8 cellular contexts compared by ENCODE assay signal in the genomic region with DNA sequence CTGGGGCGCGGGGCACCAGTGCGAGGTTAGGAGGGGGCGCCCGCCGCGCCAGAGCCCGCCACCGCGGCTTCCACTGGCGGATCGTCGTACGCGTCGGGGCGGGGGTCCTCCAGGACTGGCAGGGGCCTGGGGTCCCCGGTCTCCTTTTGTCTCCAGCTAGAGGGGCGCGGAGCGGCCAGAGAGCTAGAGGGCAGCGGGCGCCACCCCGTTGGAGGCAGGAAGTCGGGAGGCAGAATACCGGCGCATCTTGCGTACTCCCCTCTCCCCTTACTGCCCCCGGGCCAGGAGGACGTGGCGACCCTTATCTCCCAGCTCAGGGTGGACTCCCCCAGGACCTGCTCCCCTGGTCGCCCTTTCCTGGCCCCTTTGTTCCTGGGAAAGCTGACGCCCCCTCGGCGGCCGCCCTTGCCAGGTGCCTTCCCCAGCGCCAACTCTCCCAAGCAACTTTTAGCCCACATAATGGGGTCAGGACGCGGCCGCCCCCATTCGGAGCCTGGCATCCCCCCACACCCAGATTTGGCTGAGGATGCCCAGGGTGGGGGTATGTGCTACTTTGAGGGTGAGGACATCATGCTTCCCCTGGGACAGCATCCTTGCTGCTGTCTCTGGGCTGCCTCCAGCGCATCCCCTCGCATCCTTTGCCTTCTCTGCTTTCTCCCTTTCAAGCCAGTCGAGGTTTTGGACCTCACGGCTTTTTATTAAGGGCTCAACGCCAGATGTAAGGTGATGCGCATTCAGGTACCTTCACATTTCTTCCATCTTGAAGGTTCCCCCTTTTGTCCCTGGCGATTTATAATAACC. TPM values are rescaled to one million over a fixed set of nuclear protein-coding genes. Genes with fewer than 3 reads are reported as not detected.
DNase-seq lines count a peak whose midpoint lies in the region; ATAC-seq and TF ChIP-seq lines count a peak whose summit lies in the region.

No MANE protein-coding gene starts in this region.

- peaks cover 0 to 1% of the 10 kb centered on the region in 2 donors for H3K27me3 Mint-ChIP-seq in CD4-positive, alpha-beta memory T cell

- 21% methylated on average over 25 of the region's 48 CpGs for WGBS in esophagus muscularis mucosa
- 22 to 37% (median 24%) methylated on average over 41 to 48 of the region's 48 CpGs for WGBS in ovary, 3 donors

- TF ChIP-seq EP300 in esophagus muscularis mucosa (IDR thresholded peaks at IDR 0.05) (no peak), ovary (IDR thresholded peaks at IDR 0.05) (no peak)

- no peaks in the 10 kb centered on the region for H3K9me3 ChIP-seq in CD4-positive, alpha-beta memory T cell (ENCODE audit: control insufficient read depth in 1 of 2, low read length in 2 of 2)
- no peaks in the 10 kb centered on the region for H3K9me3 ChIP-seq in Peyer's patch
- H3K9me3 ChIP-seq in esophagus muscularis mucosa, result no peaks in the 10 kb centered on the region
- H3K9me3 ChIP-seq in ovary, result no peaks in the 10 kb centered on the region

- TF ChIP-seq CTCF in Peyer's patch (IDR thresholded peaks at IDR 0.05) (no peak), esophagus muscularis mucosa (IDR thresholded peaks at IDR 0.05) (no peak), ovary (IDR thresholded peaks at IDR 0.05) (no peak)

- CTCF ChIA-PET in CD4-positive, alpha-beta memory T cell (lab: Charles Lee; ENCODE audit: partially characterized antibody), result interaction anchor here (1.2 kb wide), 1 partner anchor 9 kb away, joined by 4 read pairs; no protein-coding TSS in a partner anchor

- H3K4me3 Mint-ChIP-seq in CD4-positive, alpha-beta memory T cell, result peak overlapping the region; percentile 86 to 92 (median 87)

- H3K27me3 ChIP-seq in CD4-positive, alpha-beta memory T cell (ENCODE audit: insufficient read depth, low read length), result no peaks in the 10 kb centered on the region
- H3K27me3 ChIP-seq in Peyer's patch (no peaks in the 10 kb centered on the region), esophagus muscularis mucosa (no peaks in the 10 kb centered on the region), ovary (no peaks in the 10 kb centered on the region)

- H3K27ac ChIP-seq in CD4-positive, alpha-beta memory T cell (ENCODE audit: low read depth, low read length), result peak overlapping the region; percentile 21
- H3K27ac ChIP-seq in Peyer's patch, result peak overlapping the region in 1 of 4 donors; percentile 67
- peak overlapping the region; percentile 76 to 81 (median 78) for H3K27ac ChIP-seq in esophagus muscularis mucosa (replicated peaks in 1 of 4)
- H3K27ac ChIP-seq in ovary, result no peak overlapping the region

- peak overlapping the region in 1 of 2 donors; percentile 50 for H3K4me3 ChIP-seq in CD4-positive, alpha-beta memory T cell (ENCODE audit: low read length in 2 of 2)
- H3K4me3 ChIP-seq in Peyer's patch (peak overlapping the region; percentile 46 to 50 (median 49)), esophagus muscularis mucosa (peak overlapping the region; percentile 64 to 74 (median 66)), ovary (peak overlapping the region; percentile 36)

- DNase-seq in CD4-positive, alpha-beta memory T cell, result peak in 2 of 5 donors; percentile 4 to 34
- DNase-seq in Peyer's patch, result peak in 1 of 3 donors; percentile 17
- DNase-seq in esophagus muscularis mucosa (ENCODE audit: extremely low spot score), result no peak
- DNase-seq in ovary, result peak in 2 of 5 donors; percentile 12 to 25
- no peak for DNase-seq in posterior vena cava (ENCODE audit: low spot score)
- no peak for DNase-seq in RPMI8226

- H3K27ac Mint-ChIP-seq in CD4-positive, alpha-beta memory T cell, result peak overlapping the region in 3 of 7 donors; percentile 35 to 81 (median 44)

- peaks cover 19% of the 10 kb centered on the region for H3K4me1 ChIP-seq in CD4-positive, alpha-beta memory T cell (ENCODE audit: insufficient read depth, low read length)
- no peaks in the 10 kb centered on the region for H3K4me1 ChIP-seq in Peyer's patch
- H3K4me1 ChIP-seq in esophagus muscularis mucosa, result peaks cover 0 to 14% (median 5%) of the 10 kb centered on the region in 4 donors
- H3K4me1 ChIP-seq in ovary (ENCODE audit: insufficient read depth), result no peaks in the 10 kb centered on the region

- no peaks in the 10 kb centered on the region for H3K36me3 ChIP-seq in CD4-positive, alpha-beta memory T cell (ENCODE audit: insufficient read depth, low read length)
- H3K36me3 ChIP-seq in Peyer's patch (no peaks in the 10 kb centered on the region), esophagus muscularis mucosa (no peaks in the 10 kb centered on the region), ovary (no peaks in the 10 kb centered on the region)

- intact Hi-C loops in CD4-positive, alpha-beta memory T cell (cut with micrococcal nuclease), result loop anchor here (2.0 to 10.0 kb wide), 2 partner anchors 64 to 280 kb away; a partner anchor contains a TSS
- intact Hi-C loops in esophagus muscularis mucosa (cut with DNase I) (no loop called here), ovary (cut with DNase I) (no loop called here), posterior vena cava (cut with DNase I) (no loop called here)

- H3K4me1 Mint-ChIP-seq in CD4-positive, alpha-beta memory T cell, result peaks cover 4 to 28% (median 13%) of the 10 kb centered on the region in 4 donors

- TF ChIP-seq POLR2A in Peyer's patch (IDR thresholded peaks at IDR 0.05), result no peak
- no peak for TF ChIP-seq POLR2A in esophagus muscularis mucosa (IDR thresholded peaks at IDR 0.05; ENCODE audit: low read depth)
- no peak for TF ChIP-seq POLR2A in ovary (IDR thresholded peaks at IDR 0.05)

- POLR2A ChIA-PET in CD4-positive, alpha-beta memory T cell (lab: Charles Lee; ENCODE audit: partially characterized antibody), result interaction anchor here (1.8 kb wide), 1 partner anchor 64 kb away, joined by 5 read pairs; no protein-coding TSS in a partner anchor

- peak; percentile 9 for ATAC-seq in GM21390 (IDR thresholded peaks at IDR 0.05; ENCODE audit: unreplicated experiment)
- ATAC-seq in GM18520 (IDR thresholded peaks at IDR 0.05; ENCODE audit: unreplicated experiment), result no peak

- H3K9me3 Mint-ChIP-seq in CD4-positive, alpha-beta memory T cell, result peaks cover 0 to 3% (median 0%) of the 10 kb centered on the region in 8 donors

- peaks cover 0 to 1% of the 10 kb centered on the region in 2 donors for H3K36me3 Mint-ChIP-seq in CD4-positive, alpha-beta memory T cell

RNA-seq across cellular contexts. Expression of a gene that starts 1.0 kb away (rescaled TPM):
- total RNA-seq in CD4-positive, alpha-beta memory T cell, result 1 to 10 TPM; 8.6 to 9.8 TPM
- 1 to 10 TPM; 1.5 to 2.2 TPM for polyA plus RNA-seq in CD4-positive, alpha-beta memory T cell
- 1 to 10 TPM in 3 of 4 donors, not detected in 1; 1.2 to 5.0 (median 2.7) TPM for total RNA-seq in Peyer's patch
- total RNA-seq in esophagus muscularis mucosa, result 10 to 100 TPM in 2 of 4 donors, 1 to 10 TPM in 2; 7.4 to 14.1 (median 9.6) TPM
- 10 to 100 TPM in 1 of 7 donors, 1 to 10 TPM in 4, under 1 TPM in 2; 0.35 to 20.6 (median 3.6) TPM for total RNA-seq in ovary
- 1 to 10 TPM; 1.3 to 1.5 TPM for polyA plus RNA-seq in ovary
- total RNA-seq in posterior vena cava, result 1 to 10 TPM; 1.6 to 2.1 TPM

Comparison
In these comparisons a context has a peak if more than half of its experiments do, and no peak if none do; other contexts are left out.
1. H3K27ac ChIP-seq: peak in CD4-positive, alpha-beta memory T cell (single experiment) and esophagus muscularis mucosa (4 of 4); none in ovary (0 of 2).